In the genomic region with DNA sequence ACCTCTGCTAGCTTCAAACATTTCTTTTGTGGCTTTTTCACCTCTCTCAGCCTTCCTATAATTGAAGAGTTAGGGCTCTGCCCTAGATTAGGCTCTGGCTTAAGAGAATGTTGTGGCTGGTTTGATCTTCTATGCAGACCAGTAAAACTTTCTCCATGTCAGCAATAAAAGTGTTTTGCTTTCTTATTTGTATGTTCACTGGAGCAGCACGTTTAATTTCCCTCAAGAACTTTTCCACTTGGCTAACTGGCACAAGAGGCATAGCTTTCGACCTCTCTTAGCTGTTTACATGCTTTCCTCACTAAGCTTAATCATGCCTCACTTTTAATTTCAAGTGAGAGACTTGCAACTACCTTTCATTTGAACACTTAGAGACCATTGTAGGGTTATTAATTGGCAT, we compare ENCODE assay signal across 17 cellular contexts.
"Had no signal": no experiment of that assay in that cellular context is flagged by ENCODE, and none has a peak within 500 bp of the region (broad histone marks: within the 10 kb centered on the region; RNA-seq: fewer than 3 reads in every experiment).

No MANE protein-coding gene starts in this region.

- FAIRE-seq: urothelium cell line had no signal

- H3K9ac ChIP-seq: parathyroid adenoma had no signal

- H3K27ac ChIP-seq: dorsolateral prefrontal cortex, esophagus muscularis mucosa, gastrocnemius medialis, parathyroid adenoma, prostate gland, right atrium auricular region had no signal

- H2AFZ ChIP-seq: parathyroid adenoma had no signal

- H3K9me3 ChIP-seq: gastrocnemius medialis, prostate gland had no signal

- ATAC-seq: gastrocnemius medialis, left lobe of liver, natural killer cell had no signal

- H3K4me2 ChIP-seq: smooth muscle cell had no signal

- H3K4me1 ChIP-seq: esophagus muscularis mucosa, gastrocnemius medialis, parathyroid adenoma, prostate gland, right atrium auricular region had no signal

- DNase-seq: cortex of kidney; dorsolateral prefrontal cortex; effector CD8-positive, alpha-beta T cell; gastrocnemius medialis; glutamatergic neuron; islet precursor cell; mammary epithelial cell; natural killer cell; stimulated activated CD4-positive, alpha-beta T cell treated with anti-CD3 and anti-CD28 coated beads, Interleukin-2, amount 100 ng/mL, for 48 hours; stimulated activated naive CD4-positive, alpha-beta T cell treated with Interleukin-2 at 50 U/mL for 16 hours had no signal

- H3K27me3 ChIP-seq: esophagus muscularis mucosa, gastrocnemius medialis, right atrium auricular region had no signal

- H3K36me3 ChIP-seq: esophagus muscularis mucosa, gastrocnemius medialis, prostate gland, right atrium auricular region had no signal

- H3K4me3 ChIP-seq: dorsolateral prefrontal cortex, esophagus muscularis mucosa, gastrocnemius medialis, prostate gland, right atrium auricular region, smooth muscle cell had no signal
